ENCODE assay signal across 30 cellular contexts in the genomic region with DNA sequence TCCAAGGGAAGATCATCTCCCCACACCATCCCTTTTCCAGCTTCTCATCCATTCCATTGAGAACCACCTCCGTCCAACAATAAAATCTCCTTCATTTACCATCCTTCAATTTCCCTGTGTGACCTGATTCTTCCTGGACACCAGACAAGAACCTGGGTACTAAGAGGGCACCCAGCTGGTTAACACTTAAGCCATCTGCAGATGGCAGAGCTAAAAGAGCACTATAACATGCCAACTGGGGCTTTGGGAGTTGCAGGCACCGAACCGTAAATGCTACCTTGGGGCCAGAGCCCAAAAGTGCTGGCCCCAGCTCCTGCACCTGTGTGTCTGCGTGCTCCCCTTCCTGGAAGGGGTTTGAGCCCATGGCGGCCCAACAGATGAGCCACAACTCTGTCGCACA.
"Had no signal": no experiment of that assay in that cellular context is flagged by ENCODE, and none has a peak within 500 bp of the region (broad histone marks: within the 10 kb centered on the region; RNA-seq: fewer than 3 reads in every experiment).

No MANE protein-coding gene starts in this region.

- H3K27ac ChIP-seq: adrenal gland, body of pancreas, cardiac muscle cell, epithelial cell of prostate, esophagus squamous epithelium, gastroesophageal sphincter, heart right ventricle had no signal

- H3K4me1 ChIP-seq: adrenal gland, body of pancreas, gastroesophageal sphincter, heart right ventricle had no signal

- H3K36me3 ChIP-seq: adrenal gland, cardiac muscle cell, esophagus squamous epithelium, gastroesophageal sphincter, heart right ventricle had no signal

- H3K4me3 ChIP-seq: adrenal gland, body of pancreas, cardiac muscle cell, esophagus squamous epithelium, gastroesophageal sphincter, heart right ventricle had no signal

- DNase-seq: activated CD4-positive, alpha-beta memory T cell treated with anti-CD3 and anti-CD28 coated beads for 36 hours; activated CD4-positive, alpha-beta T cell treated with anti-CD3 and anti-CD28 coated beads for 36 hours; activated CD4-positive, alpha-beta T cell treated with anti-CD3 and anti-CD28 coated beads, Interleukin-2, amount 10 ng/mL, durations not matched to agents 24 days and 14 days; activated CD4-positive, CD25-positive, alpha-beta regulatory T cell; activated CD4-positive, CD25-positive, alpha-beta regulatory T cell treated with anti-CD3 and anti-CD28 coated beads, Interleukin-2, amount 50 U/mL, for 72 hours; activated CD8-positive, alpha-beta memory T cell treated with anti-CD3 and anti-CD28 coated beads, Interleukin-2, amount 10 ng/mL, durations not matched to agents 7 days and 5 days; activated CD8-positive, alpha-beta memory T cell treated with anti-CD3 and anti-CD28 coated beads, Interleukin-2, amount 50 U/mL, for 4 hours; activated CD8-positive, alpha-beta T cell treated with anti-CD3 and anti-CD28 coated beads, Interleukin-2, amount 10 ng/mL, durations not matched to agents 7 days and 5 days; activated effector memory CD4-positive, alpha-beta T cell treated with anti-CD3 and anti-CD28 coated beads, Interleukin-2, amount 50 U/mL, for 16 hours; activated naive CD4-positive, alpha-beta T cell treated with anti-CD3 and anti-CD28 coated beads for 36 hours; activated naive CD8-positive, alpha-beta T cell treated with anti-CD3 and anti-CD28 coated beads for 36 hours; activated naive CD8-positive, alpha-beta T cell treated with anti-CD3 and anti-CD28 coated beads, Interleukin-2, amount 50 U/mL, for 24 hours; activated T-cell treated with anti-CD3 and anti-CD28 coated beads, Interleukin-2, amount 50 U/mL, for 1 hour; activated T-cell treated with anti-CD3 and anti-CD28 coated beads, Interleukin-2, amount 50 U/mL, for 48 hours; adrenal gland; amygdala; aorta; body of pancreas; central memory CD4-positive, alpha-beta T cell; cortex of kidney; dermis blood vessel endothelial cell; effector CD4-positive, alpha-beta T cell; effector memory CD8-positive, alpha-beta T cell; esophagus squamous epithelium; foreskin melanocyte; heart right ventricle; T-helper 2 cell had no signal

- H3K9me3 ChIP-seq: adrenal gland, body of pancreas, esophagus squamous epithelium, gastroesophageal sphincter, heart right ventricle had no signal

- H3K27me3 ChIP-seq: adrenal gland, body of pancreas, cardiac muscle cell, esophagus squamous epithelium, gastroesophageal sphincter, heart right ventricle had no signal
